ENCODE assay signal across 10 cellular contexts in the genomic region with DNA sequence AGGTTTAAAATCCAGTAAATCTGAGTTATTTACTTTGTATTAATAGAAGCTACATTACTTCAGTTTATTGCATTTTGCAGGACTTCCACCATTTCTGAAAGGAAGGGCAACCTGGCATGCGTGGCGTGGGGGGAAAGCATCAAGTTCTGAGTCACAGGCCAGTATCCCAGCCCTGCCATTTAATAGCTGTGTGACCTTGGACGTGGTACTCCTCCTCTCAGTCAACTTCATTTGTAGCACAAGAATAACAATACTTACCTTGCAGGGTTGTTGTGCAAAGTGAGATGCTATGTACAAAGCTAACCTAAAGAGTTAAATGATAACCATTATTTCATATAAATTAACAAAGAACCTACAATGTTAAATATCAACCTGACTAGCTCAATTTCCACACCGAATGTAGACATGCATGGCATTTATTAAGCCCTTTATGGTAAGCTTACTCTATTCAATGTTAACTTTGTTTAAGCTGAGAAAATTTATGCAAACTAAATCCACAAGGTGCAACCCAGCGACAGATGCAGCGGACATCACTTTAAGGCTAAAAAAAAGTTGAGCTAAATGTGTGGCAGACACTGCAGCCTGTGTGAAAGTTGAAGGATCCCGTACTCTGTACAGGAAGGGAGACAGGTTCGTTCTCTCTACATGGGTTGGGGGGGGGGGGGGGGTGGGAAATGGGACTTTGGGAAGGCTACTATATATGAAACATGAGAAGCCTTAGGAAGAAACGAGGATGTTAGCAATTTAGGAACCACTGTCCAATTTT. TPM values are rescaled to one million over a fixed set of nuclear protein-coding genes. Genes with fewer than 3 reads are reported as not detected.
A peak's percentile ranks its signal among the peaks of the same experiment; 100 is the strongest.
DNase-seq lines count a peak whose midpoint lies in the region; ATAC-seq, FAIRE-seq and TF ChIP-seq lines count a peak whose summit lies in the region.
"Had no signal": no experiment of that assay in that cellular context is flagged by ENCODE, and none has a peak within 500 bp of the region (broad histone marks: within the 10 kb centered on the region; RNA-seq: fewer than 3 reads in every experiment).

No MANE protein-coding gene starts in this region.

- H2AK5ac ChIP-seq in H1 (ENCODE audit: low read depth, low read length): no peak overlapping the region

- H3K27me3 ChIP-seq in GM06990 (replicated peaks; ENCODE audit: control insufficient read depth, insufficient read depth, low read length) (no peaks in the 10 kb centered on the region), OCI-LY3 (ENCODE audit: low read depth, low read length) (no peaks in the 10 kb centered on the region), H1 (replicated peaks in 1 of 4; ENCODE audit: control insufficient read depth in 3 of 4, extremely low read depth in 1 of 4, insufficient read depth in 3 of 4, low read length in 3 of 4) (no peaks in the 10 kb centered on the region), psoas muscle (ENCODE audit: insufficient read depth in 3 of 3, low read length in 2 of 3) (no peaks in the 10 kb centered on the region), upper lobe of left lung (no peaks in the 10 kb centered on the region)
- H3K27me3 ChIP-seq: SJSA1 had no signal

- H3K9me3 ChIP-seq in OCI-LY3 (ENCODE audit: insufficient read depth, low read length) (no peaks in the 10 kb centered on the region), H1 (ENCODE audit: insufficient read depth in 2 of 2, low read depth in 1 of 2, low read length in 1 of 2) (no peaks in the 10 kb centered on the region), psoas muscle (no peaks in the 10 kb centered on the region), upper lobe of left lung (peaks cover 0 to 4% (median 0%) of the 10 kb centered on the region in 4 donors)
- H3K9me3 ChIP-seq: SJSA1 had no signal

- no peak overlapping the region for H2BK15ac ChIP-seq in H1 (ENCODE audit: low read length)

- no peak overlapping the region for H3K18ac ChIP-seq in H1 (ENCODE audit: extremely low read depth, low read length)

- TF ChIP-seq EP300 in H1 (IDR thresholded peaks at IDR 0.05; ENCODE audit: borderline replicate concordance in 1 of 2, low read depth in 2 of 2, low read length in 2 of 2): no peak
- no peak for TF ChIP-seq EP300 in upper lobe of left lung (IDR thresholded peaks at IDR 0.05)

- TF ChIP-seq POLR2A in H1 (IDR thresholded peaks at IDR 0.05; ENCODE audit: control extremely low read depth in 1 of 2, low read depth in 2 of 2, low read length in 2 of 2) (no peak), upper lobe of left lung (IDR thresholded peaks at IDR 0.05) (no peak)

- 81% methylated on average over 8 of the region's 9 CpGs; no CpG with 5 or more reads in 1 of the 2 experiments for WGBS in H1 (ENCODE audit: extremely low coverage in 1 of 2, insufficient coverage in 1 of 2, insufficient read length in 1 of 2, insufficient replicate concordance in 2 of 2, low coverage in 1 of 2, low lambda C conversion rate in 2 of 2, missing lambda C conversion rate in 1 of 2), 2 experiments
- 21 to 37% (median 21%) methylated on average over 9 of the region's 9 CpGs for WGBS in psoas muscle, 3 donors
- WGBS in upper lobe of left lung, 2 donors: 45 to 52% methylated on average over 9 of the region's 9 CpGs

- POLR2A ChIA-PET in H1 (lab: Charles Lee; ENCODE audit: partially characterized antibody): interaction anchor here (0.5 to 5.7 kb wide), 15 partner anchors 13 to 536 kb away, joined by 3 to 40 read pairs (median 4); partner anchors contain the start of gene STPG4

- no peak overlapping the region for H2BK120ac ChIP-seq in H1 (replicated peaks; ENCODE audit: low read depth, low read length)

- peak overlapping the region; percentile 71 for H3K4me3 ChIP-seq in GM06990 (replicated peaks; ENCODE audit: low read depth, low read length)
- H3K4me3 ChIP-seq in OCI-LY3 (ENCODE audit: low read length): no peak overlapping the region
- H3K4me3 ChIP-seq in H1 (ENCODE audit: extremely low read depth in 1 of 4, insufficient read depth in 2 of 4, low read depth in 3 of 4, low read length in 4 of 4): peak overlapping the region in 2 of 4 experiments; percentile 8 to 27; a peak in 3 of 8 replicates
- H3K4me3 ChIP-seq in psoas muscle: peak overlapping the region; percentile 91
- peak overlapping the region in 1 of 4 donors; percentile 87 for H3K4me3 ChIP-seq in upper lobe of left lung

- peaks cover 53% of the 10 kb centered on the region for H3K4me1 ChIP-seq in OCI-LY3 (ENCODE audit: low read length)
- H3K4me1 ChIP-seq in H1 (replicated peaks in 1 of 4; ENCODE audit: control insufficient read depth in 3 of 4, insufficient read depth in 4 of 4, low read length in 3 of 4): peaks cover 4 to 17% (median 10%) of the 10 kb centered on the region in 4 experiments; a peak in 6 of 7 replicates
- H3K4me1 ChIP-seq in psoas muscle: peaks cover 47% of the 10 kb centered on the region
- H3K4me1 ChIP-seq in upper lobe of left lung: peaks cover 42 to 63% (median 52%) of the 10 kb centered on the region in 4 donors

- H4K5ac ChIP-seq in H1 (ENCODE audit: insufficient read length, low read depth, low read length): no peak overlapping the region

- no peak overlapping the region for H3K4ac ChIP-seq in H1 (replicated peaks; ENCODE audit: insufficient read length, low read depth, low read length)

- H3K56ac ChIP-seq in H1 (replicated peaks; ENCODE audit: insufficient read length, low read depth, low read length): no peak overlapping the region

- no peak for ATAC-seq in psoas muscle
- no peak for ATAC-seq in upper lobe of left lung (ENCODE audit: low FRiP score in 2 of 2)
- no peak for ATAC-seq in HG03439 (IDR thresholded peaks at IDR 0.05; ENCODE audit: unreplicated experiment)

- no peaks in the 10 kb centered on the region; the same call in 1 of the 2 replicates for H3K36me3 ChIP-seq in GM06990 (ENCODE audit: control insufficient read depth, insufficient read depth, low read length)
- peaks cover 45% of the 10 kb centered on the region for H3K36me3 ChIP-seq in OCI-LY3 (replicated peaks; ENCODE audit: low read depth, low read length)
- peaks cover 0 to 49% (median 8%) of the 10 kb centered on the region in 4 experiments; a peak in 5 of 8 replicates for H3K36me3 ChIP-seq in H1 (ENCODE audit: control insufficient read depth in 2 of 4, insufficient read depth in 4 of 4, low read length in 3 of 4)
- peaks cover 0 to 31% of the 10 kb centered on the region in 2 donors for H3K36me3 ChIP-seq in psoas muscle (ENCODE audit: insufficient read depth in 1 of 2, low read depth in 1 of 2)
- peaks cover 0 to 32% (median 5%) of the 10 kb centered on the region in 4 donors for H3K36me3 ChIP-seq in upper lobe of left lung

- no peak for TF ChIP-seq RAD21 in H1 (IDR thresholded peaks at IDR 0.05 in 1 of 2, conservative IDR thresholded peaks at IDR 0.05 in 1 of 2; ENCODE audit: low read depth in 2 of 2, low read length in 2 of 2)

- CTCF ChIA-PET in H1 (lab: Charles Lee; ENCODE audit: partially characterized antibody): interaction anchor here (0.6 to 3.8 kb wide), 15 partner anchors 8 to 396 kb away, joined by 3 to 16 read pairs (median 3); no protein-coding TSS in a partner anchor

- no peak overlapping the region for H2BK20ac ChIP-seq in H1 (ENCODE audit: low read length)

- H4K91ac ChIP-seq in H1 (replicated peaks; ENCODE audit: insufficient read length, low read length): no peak overlapping the region

- no peak overlapping the region for H2AFZ ChIP-seq in OCI-LY3 (ENCODE audit: low read depth, low read length)
- H2AFZ ChIP-seq in H1 (ENCODE audit: low read length): no peak overlapping the region

- TF ChIP-seq CTCF in GM06990 (IDR thresholded peaks at IDR 0.05; ENCODE audit: insufficient read depth, low read length, poor library complexity, severe bottlenecking) (no peak), OCI-LY3 (IDR thresholded peaks at IDR 0.05; ENCODE audit: low read depth, low read length) (no peak), H1 (IDR thresholded peaks at IDR 0.05; ENCODE audit: control extremely low read depth in 1 of 3, insufficient read depth in 1 of 3, low read depth in 1 of 3, low read length in 3 of 3) (no peak), psoas muscle (IDR thresholded peaks at IDR 0.05) (no peak), upper lobe of left lung (IDR thresholded peaks at IDR 0.05) (no peak)

- H3K79me2 ChIP-seq in OCI-LY3 (ENCODE audit: low read length): peaks cover 89% of the 10 kb centered on the region
- H3K79me2 ChIP-seq in H1 (ENCODE audit: control insufficient read depth in 1 of 2, insufficient read depth in 2 of 2, low read length in 2 of 2): peaks cover 43 to 87% of the 10 kb centered on the region in 2 experiments

- H3K23ac ChIP-seq in H1 (ENCODE audit: insufficient read length): no peak overlapping the region

- H3K4me2 ChIP-seq in OCI-LY3 (ENCODE audit: low read length) (peak overlapping the region; percentile 86), H1 (ENCODE audit: insufficient read depth in 1 of 2, low read depth in 2 of 2, low read length in 2 of 2) (peak overlapping the region; percentile 59 to 75)

- H4K20me1 ChIP-seq in OCI-LY3 (ENCODE audit: insufficient read depth, low read length) (peaks cover 73% of the 10 kb centered on the region), H1 (replicated peaks in 1 of 2; ENCODE audit: control insufficient read depth in 1 of 2, insufficient read depth in 2 of 2, low read length in 2 of 2) (peaks cover 31 to 48% of the 10 kb centered on the region in 2 experiments)

- no peak overlapping the region for H2BK5ac ChIP-seq in H1 (ENCODE audit: low read depth, low read length)

- H3K9ac ChIP-seq in OCI-LY3 (ENCODE audit: low read length): no peak overlapping the region
- H3K9ac ChIP-seq in H1 (replicated peaks in 1 of 4; ENCODE audit: extremely low read depth in 1 of 4, low read depth in 3 of 4, low read length in 3 of 4): peak overlapping the region in 1 of 4 experiments; percentile 47; a peak in 1 of 7 replicates

- no peak overlapping the region for H2BK12ac ChIP-seq in H1 (ENCODE audit: low read depth, low read length)

- H4K8ac ChIP-seq in H1 (ENCODE audit: extremely low read depth, insufficient read depth, low read length): no peak overlapping the region

- DNase-seq in GM06990 (ENCODE audit: extremely low read depth, insufficient read length): no peak
- no peak for DNase-seq in H1 (ENCODE audit: low read depth in 1 of 2, low spot score in 2 of 2)
- DNase-seq in psoas muscle: no peak
- DNase-seq in UCSD-AML1 (lab: John Stamatoyannopoulos, UW; ENCODE audit: unreplicated experiment): no peak
- no peak for DNase-seq in upper lobe of left lung
- DNase-seq in NCI-H82 treated with DMSO at 0.1 percent for 48 hours (lab: John Stamatoyannopoulos, UW; ENCODE audit: unreplicated experiment): no peak

- H3K79me1 ChIP-seq in H1 (ENCODE audit: low read depth, low read length): peaks cover 2% of the 10 kb centered on the region; the same call in 1 of the 2 replicates

- intact Hi-C loops in psoas muscle (cut with DNase I): loop anchor here in 1 of 2 donors (5.0 kb wide), 1 partner anchor 115 kb away; no protein-coding TSS in a partner anchor

- no peak overlapping the region for H3K14ac ChIP-seq in H1 (ENCODE audit: insufficient read length)

- FAIRE-seq in H1 (lab: Jason Lieb, UNC): no peak
- FAIRE-seq: endometrium had no signal

- H3K27ac ChIP-seq in OCI-LY3 (ENCODE audit: low read length) (no peak overlapping the region), H1 (ENCODE audit: low read depth, low read length) (no peak overlapping the region), psoas muscle (peak overlapping the region; percentile 98), upper lobe of left lung (peak overlapping the region in 2 of 4 donors; percentile 99)
- H3K27ac ChIP-seq: SJSA1 had no signal

- peaks cover 6% of the 10 kb centered on the region for H3K23me2 ChIP-seq in H1 (ENCODE audit: low read depth, low read length)

RNA-seq across cellular contexts. Expression of gene CALM2, which starts 4.0 kb away (rescaled TPM):
- total RNA-seq in H1 (2021; fragmentation: NEBNext Ultra II Directional; extraction: Animal tissue kit (Norgen Biotek cat#: 25700)): 456 and 476 TPM in 2 replicates
- 137 and 333 TPM in 2 replicates for polyA plus RNA-seq in H1 (2011; rRNA removed)
- 433 TPM for polyA plus RNA-seq in H1 (2011; cell fraction: cytosol; rRNA removed)
- 26.8 TPM for polyA plus RNA-seq in H1 (2011; cell fraction: nucleus; rRNA removed)
- 289 to 574 TPM (median 317 TPM) in 4 replicates for polyA plus RNA-seq in H1 (2012, experiment 1 of 2)
- polyA plus RNA-seq in H1 (2012, experiment 2 of 2): 276 TPM
- polyA plus RNA-seq in H1 (2013, experiment 1 of 2): 270 TPM
- 276 TPM for polyA plus RNA-seq in H1 (2013, experiment 2 of 2)
- polyA minus RNA-seq in H1 (2011; rRNA and poly(A)+ RNA removed): 58.3 and 61.2 TPM in 2 replicates
- polyA minus RNA-seq in H1 (2011; cell fraction: cytosol; rRNA and poly(A)+ RNA removed): 82.9 TPM
- polyA minus RNA-seq in H1 (2011; cell fraction: nucleus; rRNA and poly(A)+ RNA removed): 70.2 TPM
- total RNA-seq in psoas muscle: 100 to 1,000 TPM; 125 to 435 (median 151) TPM
- 100 to 1,000 TPM; 135 to 524 (median 139) TPM for polyA plus RNA-seq in psoas muscle
- total RNA-seq in upper lobe of left lung: 100 to 1,000 TPM; 178 to 671 (median 479) TPM

RNA-seq across cellular contexts. Expression of gene STPG4, which starts 17.2 kb away (rescaled TPM):
- 0.27 and 0.28 TPM in 2 replicates for total RNA-seq in H1 (2021; fragmentation: NEBNext Ultra II Directional; extraction: Animal tissue kit (Norgen Biotek cat#: 25700))
- not detected in 2 replicates for polyA plus RNA-seq in H1 (2011; rRNA removed)
- not detected for polyA plus RNA-seq in H1 (2011; cell fraction: cytosol; rRNA removed)
- polyA plus RNA-seq in H1 (2011; cell fraction: nucleus; rRNA removed): 0.20 TPM
- 0.21 TPM in 1 of 4 replicates, not detected in the others for polyA plus RNA-seq in H1 (2012, experiment 1 of 2)
- polyA plus RNA-seq in H1 (2012, experiment 2 of 2): not detected
- polyA plus RNA-seq in H1 (2013, experiment 1 of 2): 0.08 TPM
- 0.11 TPM for polyA plus RNA-seq in H1 (2013, experiment 2 of 2)
- not detected in 2 replicates for polyA minus RNA-seq in H1 (2011; rRNA and poly(A)+ RNA removed)
- polyA minus RNA-seq in H1 (2011; cell fraction: cytosol; rRNA and poly(A)+ RNA removed): not detected
- polyA minus RNA-seq in H1 (2011; cell fraction: nucleus; rRNA and poly(A)+ RNA removed): 0.90 TPM
- not detected for total RNA-seq in psoas muscle
- polyA plus RNA-seq in psoas muscle: under 1 TPM in 1 of 3 donors, not detected in 2; 0.03 TPM
- 1 to 10 TPM in 1 of 6 donors, under 1 TPM in 3, not detected in 2; 0.40 to 1.2 (median 0.48) TPM for total RNA-seq in upper lobe of left lung
- total RNA-seq: SJSA1 had no signal
